8 cellular contexts compared by ENCODE assay signal in the genomic region with DNA sequence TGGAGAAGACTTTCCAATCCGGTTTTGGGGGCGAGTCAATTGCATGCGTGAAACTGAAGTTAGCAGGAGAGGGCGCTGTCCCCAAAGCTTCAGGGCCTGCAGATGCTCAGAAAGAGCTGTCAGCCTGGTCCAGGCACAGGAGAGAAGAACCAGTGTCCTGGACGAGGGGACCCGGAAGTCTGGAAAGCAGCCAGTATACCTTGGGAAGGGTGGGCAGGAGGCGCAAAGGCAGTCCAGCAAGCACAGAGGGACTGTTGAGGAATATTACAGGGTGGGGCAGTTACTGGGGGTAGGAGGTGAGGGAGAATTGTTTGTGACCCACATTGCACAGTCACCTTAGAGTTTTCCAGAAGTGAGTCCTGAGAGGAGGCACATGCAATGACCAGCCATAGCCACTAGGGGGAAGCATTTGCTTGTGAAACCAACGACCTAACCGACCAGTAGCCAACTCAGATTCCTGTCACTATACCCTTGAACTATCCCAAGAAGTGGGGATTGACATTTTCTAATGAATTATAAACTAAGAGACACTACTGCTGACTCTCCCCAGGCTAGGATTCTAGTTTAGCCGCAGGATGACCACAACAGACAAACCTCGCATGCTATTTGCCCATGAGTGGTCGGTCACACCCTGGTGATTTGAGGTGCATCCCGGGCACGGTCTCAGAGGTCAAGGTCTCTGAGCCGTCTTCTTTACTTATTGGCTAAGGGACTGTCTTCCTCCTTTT.
DNase-seq lines count a peak whose midpoint lies in the region; ATAC-seq and TF ChIP-seq lines count a peak whose summit lies in the region.

No MANE protein-coding gene starts in this region.

- intact Hi-C loops in lower lobe of right lung (cut with DNase I), result no loop called here

- no peaks in the 10 kb centered on the region for H3K9me3 ChIP-seq in lower lobe of right lung

- no peaks in the 10 kb centered on the region for H3K36me3 ChIP-seq in BJ (ENCODE audit: control insufficient read depth, insufficient read depth, low read length)
- no peaks in the 10 kb centered on the region for H3K36me3 ChIP-seq in lower lobe of right lung

- ATAC-seq in GM19025 (IDR thresholded peaks at IDR 0.05; ENCODE audit: low read depth, unreplicated experiment) (peak; percentile 72), HG03159 (IDR thresholded peaks at IDR 0.05; ENCODE audit: unreplicated experiment) (peak; percentile 94), lower lobe of right lung (peak; percentile 89 to 90)

- H3K4me1 ChIP-seq in lower lobe of right lung, result no peaks in the 10 kb centered on the region

- CTCF ChIA-PET in BJ (lab: Yijun Ruan, JAX), result interaction anchor here (0.7 to 1.9 kb wide), 26 partner anchors 8 to 1475 kb away, joined by 3 to 12 read pairs (median 3); no protein-coding TSS in a partner anchor

- H3K27me3 ChIP-seq in BJ (ENCODE audit: control insufficient read depth, insufficient read depth, low read length), result no peaks in the 10 kb centered on the region
- no peaks in the 10 kb centered on the region for H3K27me3 ChIP-seq in lower lobe of right lung (ENCODE audit: low read depth)

- no peak overlapping the region for H3K27ac ChIP-seq in lower lobe of right lung

- peak; percentile 95 for TF ChIP-seq CTCF in BJ (IDR thresholded peaks at IDR 0.05; ENCODE audit: insufficient read depth, low read depth, low read length)
- TF ChIP-seq CTCF in lower lobe of right lung (IDR thresholded peaks at IDR 0.05), result peak; percentile 94

- DNase-seq in BJ (ENCODE audit: low read depth) (no peak), NCI-H2227 treated with DMSO at 0.1 percent for 48 hours (lab: John Stamatoyannopoulos, UW) (peak; percentile 45), dermis microvascular lymphatic vessel endothelial cell (ENCODE audit: low read depth in 2 of 2) (peak; percentile 65 to 80), lower lobe of right lung (peak; percentile 66)
- DNase-seq in activated CD4-positive, alpha-beta T cell treated with anti-CD3 and anti-CD28 coated beads for 4 hours, result peak; percentile 31 to 63
- peak; percentile 30 for DNase-seq in stimulated activated CD8-positive, alpha-beta memory T cell treated with anti-CD3 and anti-CD28 coated beads, Interleukin-15, amount 100 ng/mL, for 1 hour (ENCODE audit: low read depth)

- POLR2A ChIA-PET in BJ (lab: Charles Lee), result no interaction called here

- H3K4me3 ChIP-seq in BJ (ENCODE audit: low read depth, low read length) (no peak overlapping the region), lower lobe of right lung (no peak overlapping the region)
